In genomic region chr22:39041908-39042307, GRCh38 we compare ENCODE assay signal across 14 cellular contexts. TPM values are rescaled to one million over a fixed set of nuclear protein-coding genes. Genes with fewer than 3 reads are reported as not detected.
DNase-seq lines count a peak whose midpoint lies in the region; ATAC-seq and TF ChIP-seq lines count a peak whose summit lies in the region.
"Had no signal": no experiment of that assay in that cellular context is flagged by ENCODE, and none has a peak within 500 bp of the region (broad histone marks: within the 10 kb centered on the region; RNA-seq: fewer than 3 reads in every experiment).

No MANE protein-coding gene starts in this region.

- ATAC-seq in CD4-positive, CD25-positive, alpha-beta regulatory T cell (ENCODE audit: low read depth in 2 of 2): no peak
- no peak for ATAC-seq in activated naive CD4-positive, alpha-beta T cell treated with anti-CD3 and anti-CD28 coated beads, Interleukin-2, amount 50 U/mL, for 72 hours
- no peak for ATAC-seq in natural killer cell treated with Interleukin-12 subunit alpha and Interleukin-12 subunit beta and Interleukin-15 and Interleukin-18, amount 100 ng/mL, for 72 hours
- ATAC-seq in GM19452 (IDR thresholded peaks at IDR 0.05; ENCODE audit: unreplicated experiment): no peak
- ATAC-seq: left lobe of liver had no signal

- H3K27ac ChIP-seq in CD4-positive, CD25-positive, alpha-beta regulatory T cell (ENCODE audit: insufficient read depth, low read length, poor library complexity, severe bottlenecking): peak overlapping the region; percentile 33
- H3K27ac ChIP-seq in GM23248 (no peak overlapping the region), WERI-Rb-1 (no peak overlapping the region), coronary artery (no peak overlapping the region)

- H3K4me2 ChIP-seq in GM23248 (ENCODE audit: unreplicated experiment): peak overlapping the region; percentile 94

- H3K9me2 ChIP-seq in GM23248 (ENCODE audit: insufficient read depth): no peaks in the 10 kb centered on the region

- peaks cover 9% of the 10 kb centered on the region for H3K36me3 ChIP-seq in CD4-positive, CD25-positive, alpha-beta regulatory T cell (ENCODE audit: control insufficient read depth, insufficient read depth, low read length)
- H3K36me3 ChIP-seq in GM23248 (ENCODE audit: low read depth): no peaks in the 10 kb centered on the region
- H3K36me3 ChIP-seq in WERI-Rb-1: no peaks in the 10 kb centered on the region
- H3K36me3 ChIP-seq: thyroid gland had no signal

- H3K9me3 ChIP-seq in CD4-positive, CD25-positive, alpha-beta regulatory T cell (ENCODE audit: control insufficient read depth in 2 of 2, low read length in 2 of 2): no peaks in the 10 kb centered on the region
- H3K9me3 ChIP-seq in GM23248 (ENCODE audit: low read depth) (no peaks in the 10 kb centered on the region), WERI-Rb-1 (ENCODE audit: severe bottlenecking) (no peaks in the 10 kb centered on the region)
- H3K9me3 ChIP-seq: thyroid gland had no signal

- peaks cover 13% of the 10 kb centered on the region for H3K36me3 Mint-ChIP-seq in CD4-positive, CD25-positive, alpha-beta regulatory T cell
- H3K36me3 Mint-ChIP-seq in activated naive CD4-positive, alpha-beta T cell treated with anti-CD3 and anti-CD28 coated beads, Interleukin-2, amount 50 U/mL, for 72 hours: peaks cover 4 to 7% of the 10 kb centered on the region in 2 donors
- no peaks in the 10 kb centered on the region for H3K36me3 Mint-ChIP-seq in natural killer cell treated with Interleukin-12 subunit alpha and Interleukin-12 subunit beta and Interleukin-15 and Interleukin-18, amount 100 ng/mL, for 72 hours

- no peaks in the 10 kb centered on the region for H3F3A ChIP-seq in GM23248 (ENCODE audit: insufficient read depth)

- in situ Hi-C loops in GM23248 (cut with MboI): no loop called here

- H3K9me3 Mint-ChIP-seq in CD4-positive, CD25-positive, alpha-beta regulatory T cell: no peaks in the 10 kb centered on the region
- H3K9me3 Mint-ChIP-seq in activated naive CD4-positive, alpha-beta T cell treated with anti-CD3 and anti-CD28 coated beads, Interleukin-2, amount 50 U/mL, for 72 hours: no peaks in the 10 kb centered on the region
- no peaks in the 10 kb centered on the region for H3K9me3 Mint-ChIP-seq in natural killer cell treated with Interleukin-12 subunit alpha and Interleukin-12 subunit beta and Interleukin-15 and Interleukin-18, amount 100 ng/mL, for 72 hours

- peak overlapping the region; percentile 69 to 93 (median 92) for H3K27ac Mint-ChIP-seq in CD4-positive, CD25-positive, alpha-beta regulatory T cell
- peak overlapping the region; percentile 88 to 89 for H3K27ac Mint-ChIP-seq in activated naive CD4-positive, alpha-beta T cell treated with anti-CD3 and anti-CD28 coated beads, Interleukin-2, amount 50 U/mL, for 72 hours
- H3K27ac Mint-ChIP-seq in natural killer cell treated with Interleukin-12 subunit alpha and Interleukin-12 subunit beta and Interleukin-15 and Interleukin-18, amount 100 ng/mL, for 72 hours: peak overlapping the region; percentile 81 to 93

- no peaks in the 10 kb centered on the region for H3K27me3 ChIP-seq in CD4-positive, CD25-positive, alpha-beta regulatory T cell (ENCODE audit: control insufficient read depth, insufficient read depth, low read length)
- H3K27me3 ChIP-seq in GM23248 (replicated peaks; ENCODE audit: insufficient read depth) (no peaks in the 10 kb centered on the region), WERI-Rb-1 (ENCODE audit: insufficient read depth, low read depth, severe bottlenecking) (no peaks in the 10 kb centered on the region)
- H3K27me3 ChIP-seq: thyroid gland had no signal

- H3K9ac ChIP-seq in GM23248: no peak overlapping the region

- peaks cover 4 to 52% (median 16%) of the 10 kb centered on the region in 4 donors for H3K4me1 Mint-ChIP-seq in CD4-positive, CD25-positive, alpha-beta regulatory T cell
- H3K4me1 Mint-ChIP-seq in natural killer cell treated with Interleukin-12 subunit alpha and Interleukin-12 subunit beta and Interleukin-15 and Interleukin-18, amount 100 ng/mL, for 72 hours (ENCODE audit: low read depth in 2 of 2): peaks cover 13 to 42% of the 10 kb centered on the region in 2 donors

- no peak for DNase-seq in CD4-positive, CD25-positive, alpha-beta regulatory T cell
- no peak for DNase-seq in GM23248
- no peak for DNase-seq in activated naive CD4-positive, alpha-beta T cell treated with anti-CD3 and anti-CD28 coated beads, Interleukin-2, amount 50 U/mL, for 72 hours (ENCODE audit: low spot score in 2 of 2)
- no peak for DNase-seq in natural killer cell treated with Interleukin-12 subunit alpha and Interleukin-12 subunit beta and Interleukin-15 and Interleukin-18, amount 100 ng/mL, for 72 hours (ENCODE audit: low spot score)
- no peak for DNase-seq in WERI-Rb-1
- DNase-seq in SHP77 (lab: John Stamatoyannopoulos, UW): no peak
- no peak for DNase-seq in coronary artery (ENCODE audit: low spot score)
- DNase-seq: NCI-H1436, NCI-H774, SW 1271, thyroid gland had no signal

- TF ChIP-seq CTCF in WERI-Rb-1 (IDR thresholded peaks at IDR 0.05; ENCODE audit: low read depth, low read length) (no peak), coronary artery (IDR thresholded peaks at IDR 0.05) (no peak)

- WGBS in GM23248 (ENCODE audit: low coverage in 1 of 2, low lambda C conversion rate in 2 of 2, missing lambda C conversion rate in 2 of 2), 2 experiments: 95 to 96% methylated on average over 7 of the region's 7 CpGs

- H3K79me2 ChIP-seq in GM23248 (ENCODE audit: insufficient read depth): no peaks in the 10 kb centered on the region

- no peak overlapping the region for H3K4me3 ChIP-seq in CD4-positive, CD25-positive, alpha-beta regulatory T cell (ENCODE audit: low read depth, low read length)
- H3K4me3 ChIP-seq in GM23248: peak overlapping the region; percentile 87; the same call in 1 of the 2 replicates
- no peak overlapping the region for H3K4me3 ChIP-seq in WERI-Rb-1 (ENCODE audit: low read depth, low read length)
- no peak overlapping the region for H3K4me3 ChIP-seq in coronary artery

- H4K20me1 ChIP-seq in GM23248 (ENCODE audit: insufficient read depth): no peaks in the 10 kb centered on the region

- no peaks in the 10 kb centered on the region for H3K27me3 Mint-ChIP-seq in CD4-positive, CD25-positive, alpha-beta regulatory T cell
- H3K27me3 Mint-ChIP-seq in natural killer cell treated with Interleukin-12 subunit alpha and Interleukin-12 subunit beta and Interleukin-15 and Interleukin-18, amount 100 ng/mL, for 72 hours: no peaks in the 10 kb centered on the region

- H3K4me3 Mint-ChIP-seq in CD4-positive, CD25-positive, alpha-beta regulatory T cell: peak overlapping the region; percentile 88 to 96 (median 89)
- H3K4me3 Mint-ChIP-seq in natural killer cell treated with Interleukin-12 subunit alpha and Interleukin-12 subunit beta and Interleukin-15 and Interleukin-18, amount 100 ng/mL, for 72 hours: peak overlapping the region; percentile 88

- no peak overlapping the region for H2AFZ ChIP-seq in GM23248

- peaks cover 13% of the 10 kb centered on the region for H3K4me1 ChIP-seq in CD4-positive, CD25-positive, alpha-beta regulatory T cell (ENCODE audit: control insufficient read depth, insufficient read depth, low read length, poor library complexity, severe bottlenecking)
- H3K4me1 ChIP-seq in GM23248 (ENCODE audit: insufficient read depth): 0 out of 2 replicates have a peak, but pooled peaks cover 5% of the 10 kb centered on the region

RNA-seq across cellular contexts. Expression of gene APOBEC3F, which starts 1.2 kb away (rescaled TPM):
- total RNA-seq in CD4-positive, CD25-positive, alpha-beta regulatory T cell: 17.6 TPM
- polyA plus RNA-seq in CD4-positive, CD25-positive, alpha-beta regulatory T cell: 10 to 100 TPM in 2 of 4 donors, 1 to 10 TPM in 2; 7.8 to 18.4 (median 10.4) TPM
- total RNA-seq in GM23248 (2014; rRNA removed; shearing (Covaris generic)): 0.51 and 10.1 TPM in 2 replicates
- 6.2 and 7.3 TPM in 2 replicates for polyA plus RNA-seq in GM23248 (2016; fragmentation: Nextera tagmentation; extraction: Ambion mirVana)
- total RNA-seq in activated naive CD4-positive, alpha-beta T cell treated with anti-CD3 and anti-CD28 coated beads, Interleukin-2, amount 50 U/mL, for 72 hours: 10 to 100 TPM; 15.8 to 25.8 TPM
- 10 to 100 TPM; 21.7 to 31.6 TPM for total RNA-seq in natural killer cell treated with Interleukin-12 subunit alpha and Interleukin-12 subunit beta and Interleukin-15 and Interleukin-18, amount 100 ng/mL, for 72 hours

RNA-seq across cellular contexts. Expression of gene APOBEC3D, which starts 21.0 kb away (rescaled TPM):
- 24.4 TPM for total RNA-seq in CD4-positive, CD25-positive, alpha-beta regulatory T cell
- 10 to 100 TPM; 14.4 to 24.7 (median 16.1) TPM for polyA plus RNA-seq in CD4-positive, CD25-positive, alpha-beta regulatory T cell
- 0.13 and 1.3 TPM in 2 replicates for total RNA-seq in GM23248 (2014; rRNA removed; shearing (Covaris generic))
- polyA plus RNA-seq in GM23248 (2016; fragmentation: Nextera tagmentation; extraction: Ambion mirVana): 0.98 and 1.0 TPM in 2 replicates
- total RNA-seq in activated naive CD4-positive, alpha-beta T cell treated with anti-CD3 and anti-CD28 coated beads, Interleukin-2, amount 50 U/mL, for 72 hours: 10 to 100 TPM; 16.0 to 27.2 TPM
- 10 to 100 TPM; 37.6 to 40.1 TPM for total RNA-seq in natural killer cell treated with Interleukin-12 subunit alpha and Interleukin-12 subunit beta and Interleukin-15 and Interleukin-18, amount 100 ng/mL, for 72 hours

RNA-seq across cellular contexts. Expression of gene APOBEC3C, which starts 27.9 kb away (rescaled TPM):
- total RNA-seq in CD4-positive, CD25-positive, alpha-beta regulatory T cell: 59.0 TPM
- polyA plus RNA-seq in CD4-positive, CD25-positive, alpha-beta regulatory T cell: 100 to 1,000 TPM in 2 of 4 donors, 10 to 100 TPM in 2; 87.5 to 146 (median 110) TPM
- total RNA-seq in GM23248 (2014; rRNA removed; shearing (Covaris generic)): 6.6 and 7.6 TPM in 2 replicates
- polyA plus RNA-seq in GM23248 (2016; fragmentation: Nextera tagmentation; extraction: Ambion mirVana): 104 and 111 TPM in 2 replicates
- total RNA-seq in activated naive CD4-positive, alpha-beta T cell treated with anti-CD3 and anti-CD28 coated beads, Interleukin-2, amount 50 U/mL, for 72 hours: 100 to 1,000 TPM in 1 of 2 donors, 10 to 100 TPM in 1; 71.0 to 114 TPM
- 100 to 1,000 TPM in 1 of 2 donors, 10 to 100 TPM in 1; 78.5 to 103 TPM for total RNA-seq in natural killer cell treated with Interleukin-12 subunit alpha and Interleukin-12 subunit beta and Interleukin-15 and Interleukin-18, amount 100 ng/mL, for 72 hours

RNA-seq across cellular contexts. Expression of gene APOBEC3G, which starts 35.2 kb away (rescaled TPM):
- total RNA-seq in CD4-positive, CD25-positive, alpha-beta regulatory T cell: 49.0 TPM
- polyA plus RNA-seq in CD4-positive, CD25-positive, alpha-beta regulatory T cell: 100 to 1,000 TPM in 1 of 4 donors, 10 to 100 TPM in 3; 51.0 to 105 (median 75.6) TPM
- 5.1 and 7.5 TPM in 2 replicates for total RNA-seq in GM23248 (2014; rRNA removed; shearing (Covaris generic))
- polyA plus RNA-seq in GM23248 (2016; fragmentation: Nextera tagmentation; extraction: Ambion mirVana): 5.2 and 5.4 TPM in 2 replicates
- total RNA-seq in activated naive CD4-positive, alpha-beta T cell treated with anti-CD3 and anti-CD28 coated beads, Interleukin-2, amount 50 U/mL, for 72 hours: 10 to 100 TPM; 29.1 to 48.3 TPM
- total RNA-seq in natural killer cell treated with Interleukin-12 subunit alpha and Interleukin-12 subunit beta and Interleukin-15 and Interleukin-18, amount 100 ng/mL, for 72 hours: 100 to 1,000 TPM; 105 to 169 TPM

RNA-seq across cellular contexts. Expression of gene APOBEC3H, which starts 55.1 kb away (rescaled TPM):
- 4.9 TPM for total RNA-seq in CD4-positive, CD25-positive, alpha-beta regulatory T cell
- polyA plus RNA-seq in CD4-positive, CD25-positive, alpha-beta regulatory T cell: 1 to 10 TPM; 1.7 to 7.8 (median 2.2) TPM
- total RNA-seq in GM23248 (2014; rRNA removed; shearing (Covaris generic)): not detected in 2 replicates
- not detected in 2 replicates for polyA plus RNA-seq in GM23248 (2016; fragmentation: Nextera tagmentation; extraction: Ambion mirVana)
- 10 to 100 TPM; 10.5 to 34.3 TPM for total RNA-seq in activated naive CD4-positive, alpha-beta T cell treated with anti-CD3 and anti-CD28 coated beads, Interleukin-2, amount 50 U/mL, for 72 hours
- 1 to 10 TPM; 6.2 to 6.9 TPM for total RNA-seq in natural killer cell treated with Interleukin-12 subunit alpha and Interleukin-12 subunit beta and Interleukin-15 and Interleukin-18, amount 100 ng/mL, for 72 hours
- total RNA-seq: fibroblast of villous mesenchyme, left lobe of liver had no signal
